ENCODE assay signal across 25 cellular contexts in genomic region chrX:19765628-19766027, GRCh38.
DNase-seq lines count a peak whose midpoint lies in the region; ATAC-seq, FAIRE-seq and TF ChIP-seq lines count a peak whose summit lies in the region.
"Had no signal": no experiment of that assay in that cellular context is flagged by ENCODE, and none has a peak within 500 bp of the region (broad histone marks: within the 10 kb centered on the region; RNA-seq: fewer than 3 reads in every experiment).

No MANE protein-coding gene starts in this region.

- no peaks in the 10 kb centered on the region for H3K9me3 Mint-ChIP-seq in activated T-cell treated with anti-CD3 and anti-CD28 coated beads, Interleukin-2, amount 50 U/mL, for 72 hours
- H3K9me3 Mint-ChIP-seq in activated naive CD8-positive, alpha-beta T cell treated with anti-CD3 and anti-CD28 coated beads, Interleukin-2, amount 50 U/mL, for 24 hours = no peaks in the 10 kb centered on the region
- H3K9me3 Mint-ChIP-seq in stimulated activated effector memory CD8-positive, alpha-beta T cell treated with anti-CD3 and anti-CD28 coated beads, Interleukin-12 subunit alpha, Interleukin-12 subunit beta, amount 100 ng/mL, for 72 hours = no peaks in the 10 kb centered on the region
- H3K9me3 Mint-ChIP-seq: activated B cell treated with CpG ODN at 0.5 μM for 24 hours had no signal

- H3K36me3 Mint-ChIP-seq in activated T-cell treated with anti-CD3 and anti-CD28 coated beads, Interleukin-2, amount 50 U/mL, for 72 hours (ENCODE audit: insufficient read depth in 2 of 2) = peaks cover 0 to 3% of the 10 kb centered on the region in 2 donors
- H3K36me3 Mint-ChIP-seq in activated naive CD8-positive, alpha-beta T cell treated with anti-CD3 and anti-CD28 coated beads, Interleukin-2, amount 50 U/mL, for 24 hours (ENCODE audit: low read depth) = peaks cover 2% of the 10 kb centered on the region
- H3K36me3 Mint-ChIP-seq in stimulated activated effector memory CD8-positive, alpha-beta T cell treated with anti-CD3 and anti-CD28 coated beads, Interleukin-12 subunit alpha, Interleukin-12 subunit beta, amount 100 ng/mL, for 72 hours = peaks cover 24% of the 10 kb centered on the region

- TF ChIP-seq POLR2A in GM12892 (IDR thresholded peaks at IDR 0.05; ENCODE audit: low read depth, low read length) = no peak

- DNase-seq in activated T-cell treated with anti-CD3 and anti-CD28 coated beads, Interleukin-2, amount 50 U/mL, for 72 hours = no peak
- no peak for DNase-seq in activated T-cell treated with anti-CD3 and anti-CD28 coated beads, Interleukin-2, amount 50 U/mL, for 1 hour
- no peak for DNase-seq in GM12892 (ENCODE audit: insufficient read length)
- DNase-seq in activated naive CD8-positive, alpha-beta T cell treated with anti-CD3 and anti-CD28 coated beads, Interleukin-2, amount 50 U/mL, for 24 hours = no peak
- no peak for DNase-seq in stimulated activated effector memory CD8-positive, alpha-beta T cell treated with anti-CD3 and anti-CD28 coated beads, Interleukin-12 subunit alpha, Interleukin-12 subunit beta, amount 100 ng/mL, for 72 hours (ENCODE audit: low spot score in 2 of 2)
- DNase-seq in RKO (ENCODE audit: low spot score) = no peak
- no peak for DNase-seq in NCI-H146 (lab: John Stamatoyannopoulos, UW)
- DNase-seq in mesenteric fat pad (ENCODE audit: low spot score) = no peak
- DNase-seq: activated B cell treated with CpG ODN at 0.5 μM for 24 hours; activated gamma-delta T cell treated with Interleukin-2 at 50 U/mL for 16 hours; aorta; foreskin keratinocyte; heart left ventricle; lower lobe of right lung; NCI-H1417 treated with DMSO at 0.1 percent for 48 hours; NCI-H2107; NCI-H748 treated with DMSO at 0.1 percent for 48 hours; right cardiac atrium; spleen; stimulated activated CD4-positive, alpha-beta T cell treated with anti-CD3 and anti-CD28 coated beads, Interleukin-2, amount 100 ng/mL, for 48 hours; T-helper 1 cell; testis; uterus had no signal

- H3K4me3 Mint-ChIP-seq in activated T-cell treated with anti-CD3 and anti-CD28 coated beads, Interleukin-2, amount 50 U/mL, for 72 hours = peak overlapping the region in 1 of 2 donors; percentile 35
- no peak overlapping the region for H3K4me3 Mint-ChIP-seq in activated naive CD8-positive, alpha-beta T cell treated with anti-CD3 and anti-CD28 coated beads, Interleukin-2, amount 50 U/mL, for 24 hours
- H3K4me3 Mint-ChIP-seq in stimulated activated effector memory CD8-positive, alpha-beta T cell treated with anti-CD3 and anti-CD28 coated beads, Interleukin-12 subunit alpha, Interleukin-12 subunit beta, amount 100 ng/mL, for 72 hours = peak overlapping the region; percentile 16
- H3K4me3 Mint-ChIP-seq: activated B cell treated with CpG ODN at 0.5 μM for 24 hours, neural crest cell had no signal

- peak overlapping the region; percentile 72 for H3K27ac Mint-ChIP-seq in activated T-cell treated with anti-CD3 and anti-CD28 coated beads, Interleukin-2, amount 50 U/mL, for 72 hours
- peak overlapping the region; percentile 81 for H3K27ac Mint-ChIP-seq in activated naive CD8-positive, alpha-beta T cell treated with anti-CD3 and anti-CD28 coated beads, Interleukin-2, amount 50 U/mL, for 24 hours
- peak overlapping the region; percentile 66 for H3K27ac Mint-ChIP-seq in stimulated activated effector memory CD8-positive, alpha-beta T cell treated with anti-CD3 and anti-CD28 coated beads, Interleukin-12 subunit alpha, Interleukin-12 subunit beta, amount 100 ng/mL, for 72 hours
- H3K27ac Mint-ChIP-seq: activated B cell treated with CpG ODN at 0.5 μM for 24 hours had no signal

- H3K27me3 Mint-ChIP-seq in activated T-cell treated with anti-CD3 and anti-CD28 coated beads, Interleukin-2, amount 50 U/mL, for 72 hours (ENCODE audit: low read depth) = no peaks in the 10 kb centered on the region
- H3K27me3 Mint-ChIP-seq in activated naive CD8-positive, alpha-beta T cell treated with anti-CD3 and anti-CD28 coated beads, Interleukin-2, amount 50 U/mL, for 24 hours = no peaks in the 10 kb centered on the region
- H3K27me3 Mint-ChIP-seq: activated B cell treated with CpG ODN at 0.5 μM for 24 hours had no signal

- peak; percentile 69 to 78 for ATAC-seq in activated T-cell treated with anti-CD3 and anti-CD28 coated beads, Interleukin-2, amount 50 U/mL, for 72 hours (replicated peaks in 1 of 2)
- peak; percentile 78 for ATAC-seq in activated naive CD8-positive, alpha-beta T cell treated with anti-CD3 and anti-CD28 coated beads, Interleukin-2, amount 50 U/mL, for 24 hours
- peak; percentile 84 for ATAC-seq in stimulated activated effector memory CD8-positive, alpha-beta T cell treated with anti-CD3 and anti-CD28 coated beads, Interleukin-12 subunit alpha, Interleukin-12 subunit beta, amount 100 ng/mL, for 72 hours
- ATAC-seq: foreskin keratinocyte, heart left ventricle, lower lobe of right lung, right cardiac atrium had no signal

- H3K4me1 Mint-ChIP-seq in activated T-cell treated with anti-CD3 and anti-CD28 coated beads, Interleukin-2, amount 50 U/mL, for 72 hours (ENCODE audit: low read depth) = peaks cover 73% of the 10 kb centered on the region
- H3K4me1 Mint-ChIP-seq in activated naive CD8-positive, alpha-beta T cell treated with anti-CD3 and anti-CD28 coated beads, Interleukin-2, amount 50 U/mL, for 24 hours = peaks cover 80% of the 10 kb centered on the region
- H3K4me1 Mint-ChIP-seq in stimulated activated effector memory CD8-positive, alpha-beta T cell treated with anti-CD3 and anti-CD28 coated beads, Interleukin-12 subunit alpha, Interleukin-12 subunit beta, amount 100 ng/mL, for 72 hours = peaks cover 68% of the 10 kb centered on the region

- peak; percentile 30 for FAIRE-seq in GM12892 (lab: Jason Lieb, UNC)
- FAIRE-seq: RCC 7860 had no signal
